Comparison of ENCODE assay signal across 8 cellular contexts in the genomic region with DNA sequence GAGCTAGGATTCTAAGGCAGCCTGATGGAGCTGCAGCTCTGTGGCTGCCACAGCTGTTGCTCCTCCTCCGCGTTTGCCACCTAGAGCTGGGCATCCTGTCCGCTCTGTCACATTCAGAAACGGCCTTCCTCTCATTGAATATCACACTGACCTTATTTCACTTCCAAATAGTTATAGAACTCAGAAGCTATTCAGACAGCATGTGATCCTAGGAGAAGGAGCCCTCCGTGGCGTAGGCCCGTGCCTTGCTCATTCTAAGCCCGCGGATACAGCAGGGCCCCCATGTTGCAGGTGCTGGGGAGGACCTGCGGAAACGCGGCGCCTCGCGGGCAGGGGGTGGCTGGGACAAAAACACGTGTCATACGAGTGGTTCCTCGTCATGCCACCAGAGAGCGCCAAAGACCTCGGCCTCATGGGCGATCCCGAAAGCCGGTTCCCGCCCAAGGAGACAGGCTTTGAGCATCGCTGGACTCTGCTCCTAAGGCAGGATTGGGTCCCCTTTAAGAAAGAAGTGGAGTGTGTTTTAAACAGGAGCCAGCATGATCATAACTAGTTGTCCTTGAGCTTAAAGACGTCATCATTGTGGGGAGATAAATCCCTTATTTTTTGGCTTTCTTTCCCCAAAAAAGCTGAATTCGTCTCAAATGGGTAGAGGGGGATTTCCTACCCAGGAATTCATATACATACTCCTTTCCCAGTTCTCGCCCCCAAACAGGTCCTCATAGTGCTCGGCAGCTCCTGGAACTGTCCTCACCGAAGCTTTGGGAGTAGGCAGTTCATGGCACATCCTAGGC. TPM values are rescaled to one million over a fixed set of nuclear protein-coding genes. Genes with fewer than 3 reads are reported as not detected.
DNase-seq lines count a peak whose midpoint lies in the region; ATAC-seq and TF ChIP-seq lines count a peak whose summit lies in the region.

No MANE protein-coding gene starts in this region.

- H3K4me3 ChIP-seq in lower lobe of right lung, result peak overlapping the region; percentile 12

- peak; percentile 92 for ATAC-seq in GM19035 (IDR thresholded peaks at IDR 0.05; ENCODE audit: unreplicated experiment)
- ATAC-seq in HG03175 (IDR thresholded peaks at IDR 0.05; ENCODE audit: unreplicated experiment), result peak; percentile 88
- ATAC-seq in lower lobe of right lung, result peak; percentile 90 to 94

- H3K9me3 Mint-ChIP-seq in activated CD4-positive, alpha-beta T cell treated with anti-CD3 and anti-CD28 coated beads, Interleukin-2, amount 10 ng/mL, durations not matched to agents 7 days and 5 days, result no peaks in the 10 kb centered on the region

- H3K4me3 Mint-ChIP-seq in activated CD4-positive, alpha-beta T cell treated with anti-CD3 and anti-CD28 coated beads, Interleukin-2, amount 10 ng/mL, durations not matched to agents 7 days and 5 days, result peak overlapping the region; percentile 23

- POLR2A ChIA-PET in activated CD4-positive, alpha-beta T cell treated with anti-CD3 and anti-CD28 coated beads, Interleukin-2, amount 10 ng/mL, durations not matched to agents 7 days and 5 days (lab: Charles Lee), result interaction anchor here (0.6 kb wide), 1 partner anchor 376 kb away, joined by 4 read pairs; no protein-coding TSS in a partner anchor

- no peaks in the 10 kb centered on the region for H3K36me3 Mint-ChIP-seq in activated CD4-positive, alpha-beta T cell treated with anti-CD3 and anti-CD28 coated beads, Interleukin-2, amount 10 ng/mL, durations not matched to agents 7 days and 5 days (ENCODE audit: low read depth)

- CTCF ChIA-PET in activated CD4-positive, alpha-beta T cell treated with anti-CD3 and anti-CD28 coated beads, Interleukin-2, amount 10 ng/mL, durations not matched to agents 7 days and 5 days (lab: Charles Lee), result interaction anchor here (0.6 to 2.0 kb wide), 16 partner anchors 12 to 684 kb away, joined by 3 to 13 read pairs (median 4); no protein-coding TSS in a partner anchor

- no peaks in the 10 kb centered on the region for H3K36me3 ChIP-seq in lower lobe of right lung

- TF ChIP-seq CTCF in lower lobe of right lung (IDR thresholded peaks at IDR 0.05), result peak; percentile 92

- peaks cover 8% of the 10 kb centered on the region for H3K4me1 ChIP-seq in lower lobe of right lung

- peaks cover 11% of the 10 kb centered on the region for H3K4me1 Mint-ChIP-seq in activated CD4-positive, alpha-beta T cell treated with anti-CD3 and anti-CD28 coated beads, Interleukin-2, amount 10 ng/mL, durations not matched to agents 7 days and 5 days

- no peak overlapping the region for H3K27ac ChIP-seq in lower lobe of right lung

- intact Hi-C loops in lower lobe of right lung (cut with DNase I), result no loop called here

- peaks cover 7% of the 10 kb centered on the region for H3K27me3 ChIP-seq in lower lobe of right lung (ENCODE audit: low read depth)

- DNase-seq in AG20443 (ENCODE audit: low spot score) (peak; percentile 90), NCI-H510A (lab: John Stamatoyannopoulos, UW) (peak; percentile 78), dedifferentiated amniotic fluid mesenchymal stem cell (ENCODE audit: extremely low spot score) (peak; percentile 66), lower lobe of right lung (peak; percentile 85)
- peak; percentile 86 for DNase-seq in activated CD4-positive, alpha-beta T cell treated with anti-CD3 and anti-CD28 coated beads, Interleukin-2, amount 10 ng/mL, durations not matched to agents 7 days and 5 days
- DNase-seq in stimulated activated CD8-positive, alpha-beta memory T cell treated with anti-CD3 and anti-CD28 coated beads, Interleukin-12 subunit alpha, Interleukin-12 subunit beta, amount 100 ng/mL, for 24 hours (ENCODE audit: extremely low read depth), result peak; percentile 38

- H3K27me3 Mint-ChIP-seq in activated CD4-positive, alpha-beta T cell treated with anti-CD3 and anti-CD28 coated beads, Interleukin-2, amount 10 ng/mL, durations not matched to agents 7 days and 5 days, result peaks cover 1% of the 10 kb centered on the region

- H3K9me3 ChIP-seq in lower lobe of right lung, result no peaks in the 10 kb centered on the region

- H3K27ac Mint-ChIP-seq in activated CD4-positive, alpha-beta T cell treated with anti-CD3 and anti-CD28 coated beads, Interleukin-2, amount 10 ng/mL, durations not matched to agents 7 days and 5 days, result no peak overlapping the region

RNA-seq across cellular contexts. Expression of a gene that starts 17.9 kb away (rescaled TPM):
- total RNA-seq in activated CD4-positive, alpha-beta T cell treated with anti-CD3 and anti-CD28 coated beads, Interleukin-2, amount 10 ng/mL, durations not matched to agents 7 days and 5 days, result 10 to 100 TPM; 34.8 to 37.4 TPM
- total RNA-seq in lower lobe of right lung, result 5.0 TPM

Comparison
In these comparisons a context has a peak if more than half of its experiments do, and no peak if none do; other contexts are left out.
1. DNase-seq: peak in every context shown above with its lines; median percentile 90 in AG20443; 86 in activated CD4-positive, alpha-beta T cell treated with anti-CD3 and anti-CD28 coated beads, Interleukin-2, amount 10 ng/mL, durations not matched to agents 7 days and 5 days; 85 in lower lobe of right lung; 78 in NCI-H510A; 66 in dedifferentiated amniotic fluid mesenchymal stem cell; 38 in stimulated activated CD8-positive, alpha-beta memory T cell treated with anti-CD3 and anti-CD28 coated beads, Interleukin-12 subunit alpha, Interleukin-12 subunit beta, amount 100 ng/mL, for 24 hours.